16 cellular contexts compared by ENCODE assay signal in genomic region chr9:28518439-28518838, GRCh38.
DNase-seq lines count a peak whose midpoint lies in the region; ATAC-seq and TF ChIP-seq lines count a peak whose summit lies in the region.
"Had no signal": no experiment of that assay in that cellular context is flagged by ENCODE, and none has a peak within 500 bp of the region (broad histone marks: within the 10 kb centered on the region; RNA-seq: fewer than 3 reads in every experiment).

No MANE protein-coding gene starts in this region.

- ATAC-seq in SK-N-SH treated with all-trans-retinoic acid at 6 μM for 48 hours: peak; percentile 80
- no peak for ATAC-seq in GM19455 (IDR thresholded peaks at IDR 0.05; ENCODE audit: unreplicated experiment)
- ATAC-seq: CD8-positive, alpha-beta T cell had no signal

- TF ChIP-seq POLR2A in Peyer's patch (IDR thresholded peaks at IDR 0.05): no peak

- H3K4me3 ChIP-seq in Peyer's patch: no peak overlapping the region
- H3K4me3 ChIP-seq: BLaER1 treated with 17β-estradiol and CSF1 and Interleukin-3, amounts not matched to agents 10 nM and 100 nM had no signal

- H3K27me3 ChIP-seq in Peyer's patch: no peaks in the 10 kb centered on the region
- H3K27me3 ChIP-seq: BLaER1 treated with 17β-estradiol and CSF1 and Interleukin-3, amounts not matched to agents 10 nM and 100 nM had no signal

- no peak overlapping the region for H3K27ac ChIP-seq in Peyer's patch
- H3K27ac ChIP-seq: BLaER1 treated with 17β-estradiol and CSF1 and Interleukin-3, amounts not matched to agents 10 nM and 100 nM; C4-2B had no signal

- TF ChIP-seq CTCF in Peyer's patch (IDR thresholded peaks at IDR 0.05): no peak

- peak; percentile 13 for DNase-seq in HS-5 (ENCODE audit: low read depth)
- DNase-seq in glomerular visceral epithelial cell (ENCODE audit: extremely low spot score): peak; percentile 2
- no peak for DNase-seq in Peyer's patch
- DNase-seq in OCI-M2 (lab: John Stamatoyannopoulos, UW; ENCODE audit: unreplicated experiment): no peak
- DNase-seq: 8988T; AML-193; Caco-2; Calu3; CD4-positive, alpha-beta T cell; CD8-positive, alpha-beta T cell; DMS79 treated with DMSO at 0.1 percent for 48 hours; GF-D8 had no signal

- no peaks in the 10 kb centered on the region for H3K4me1 ChIP-seq in Peyer's patch
- H3K4me1 ChIP-seq: BLaER1 treated with 17β-estradiol and CSF1 and Interleukin-3, amounts not matched to agents 10 nM and 100 nM; Caco-2 had no signal

- H3K36me3 ChIP-seq in Peyer's patch: no peaks in the 10 kb centered on the region
- H3K36me3 ChIP-seq: BLaER1 treated with 17β-estradiol and CSF1 and Interleukin-3, amounts not matched to agents 10 nM and 100 nM had no signal

- no peaks in the 10 kb centered on the region for H3K9me3 ChIP-seq in Peyer's patch
- H3K9me3 ChIP-seq: Caco-2 had no signal

TF ChIP-seq in SK-N-SH treated with all-trans-retinoic acid at 6 μM for 48 hours, 23 proteins besides CTCF, POLR2A, EP300 and RAD21:
- TF ChIP-seq BACH2 (CRISPR knock-in tag; IDR thresholded peaks at IDR 0.05; ENCODE audit: borderline replicate concordance) (no peak), ZNF8 (CRISPR knock-in tag; IDR thresholded peaks at IDR 0.05) (no peak), ZNF70 (CRISPR knock-in tag; IDR thresholded peaks at IDR 0.05) (no peak), CREB5 (CRISPR knock-in tag; IDR thresholded peaks at IDR 0.05; ENCODE audit: low read depth) (peak; percentile 60; the same call in 1 of the 2 replicates), TOX (CRISPR knock-in tag; IDR thresholded peaks at IDR 0.05; ENCODE audit: borderline replicate concordance) (no peak), ISL1 (CRISPR knock-in tag; IDR thresholded peaks at IDR 0.05) (peak; percentile 88), ESRRG (CRISPR knock-in tag; IDR thresholded peaks at IDR 0.05) (no peak), ARNTL (CRISPR knock-in tag; IDR thresholded peaks at IDR 0.05; ENCODE audit: borderline replicate concordance, low read depth) (no peak), OSR1 (CRISPR knock-in tag; IDR thresholded peaks at IDR 0.05) (no peak), TSHZ2 (CRISPR knock-in tag; IDR thresholded peaks at IDR 0.05) (no peak)

Comparison
In these comparisons a context has a peak if more than half of its experiments do, and no peak if none do; other contexts are left out.
1. DNase-seq: peak in HS-5 (single experiment) and glomerular visceral epithelial cell (single experiment); none in Peyer's patch (0 of 3) and OCI-M2 (single experiment).